In genomic region chr11:45870706-45871105, GRCh38 we compare ENCODE assay signal across 24 cellular contexts. TPM values are rescaled to one million over a fixed set of nuclear protein-coding genes. Genes with fewer than 3 reads are reported as not detected.
A peak's percentile ranks its signal among the peaks of the same experiment; 100 is the strongest.
DNase-seq lines count a peak whose midpoint lies in the region; ATAC-seq and TF ChIP-seq lines count a peak whose summit lies in the region.
"Had no signal": no experiment of that assay in that cellular context is flagged by ENCODE, and none has a peak within 500 bp of the region (broad histone marks: within the 10 kb centered on the region; RNA-seq: fewer than 3 reads in every experiment).

No MANE protein-coding gene starts in this region.

- no peak overlapping the region for H2BK12ac ChIP-seq in trophoblast cell (ENCODE audit: low read length)

- H3K27me3 Mint-ChIP-seq in natural killer cell (ENCODE audit: low read depth in 2 of 2) (no peaks in the 10 kb centered on the region), endothelial cell (ENCODE audit: unreplicated experiment) (peaks cover 3% of the 10 kb centered on the region)
- H3K27me3 Mint-ChIP-seq in natural killer cell treated with Interleukin-12 subunit alpha and Interleukin-12 subunit beta and Interleukin-15 and Interleukin-18, amount 100 ng/mL, for 72 hours: no peaks in the 10 kb centered on the region
- H3K27me3 Mint-ChIP-seq in central memory CD8-positive, alpha-beta T cell: no peaks in the 10 kb centered on the region
- H3K27me3 Mint-ChIP-seq: CD4-positive, alpha-beta T cell had no signal

- intact Hi-C loops in natural killer cell (cut with micrococcal nuclease): loop anchor here (10.0 kb wide), 1 partner anchor 134 kb away; no protein-coding TSS in a partner anchor
- intact Hi-C loops in upper lobe of right lung (cut with DNase I): no loop called here

- H3K4me2 ChIP-seq in trophoblast cell (ENCODE audit: low read length): no peak overlapping the region
- H3K4me2 ChIP-seq: A549 had no signal

- no peak overlapping the region for H4K91ac ChIP-seq in trophoblast cell (ENCODE audit: low read depth, low read length)

- H2BK5ac ChIP-seq in trophoblast cell (ENCODE audit: low read depth, low read length, poor library complexity): no peak overlapping the region

- ATAC-seq in natural killer cell (no peak), upper lobe of right lung (no peak), HG02973 (IDR thresholded peaks at IDR 0.05; ENCODE audit: unreplicated experiment) (no peak)
- ATAC-seq in natural killer cell treated with Interleukin-12 subunit alpha and Interleukin-12 subunit beta and Interleukin-15 and Interleukin-18, amount 100 ng/mL, for 72 hours: no peak
- ATAC-seq in central memory CD8-positive, alpha-beta T cell (replicated peaks; ENCODE audit: extremely low read depth, poor library complexity, severe bottlenecking): no peak
- ATAC-seq: A549 had no signal

- H3K36me3 Mint-ChIP-seq in natural killer cell: peaks cover 16% of the 10 kb centered on the region
- peaks cover 19% of the 10 kb centered on the region for H3K36me3 Mint-ChIP-seq in natural killer cell treated with Interleukin-12 subunit alpha and Interleukin-12 subunit beta and Interleukin-15 and Interleukin-18, amount 100 ng/mL, for 72 hours
- peaks cover 60% of the 10 kb centered on the region for H3K36me3 Mint-ChIP-seq in central memory CD8-positive, alpha-beta T cell (ENCODE audit: insufficient read depth)
- H3K36me3 Mint-ChIP-seq in endothelial cell (ENCODE audit: low read depth, unreplicated experiment): peaks cover 37% of the 10 kb centered on the region

- H3K14ac ChIP-seq in trophoblast cell (ENCODE audit: low read length): no peak overlapping the region

- no peak overlapping the region for H3K4ac ChIP-seq in trophoblast cell (ENCODE audit: low read depth, low read length)

- no peak overlapping the region for H2AFZ ChIP-seq in trophoblast cell (ENCODE audit: insufficient read depth, low read length, poor library complexity)
- H2AFZ ChIP-seq: GM23248 had no signal

- H3K27me3 ChIP-seq in trophoblast cell (ENCODE audit: insufficient read depth, low read length): no peaks in the 10 kb centered on the region
- no peaks in the 10 kb centered on the region for H3K27me3 ChIP-seq in upper lobe of right lung
- H3K27me3 ChIP-seq: BE2C; BLaER1 treated with 17β-estradiol and CSF1 and Interleukin-3, amounts not matched to agents 10 nM and 100 nM had no signal

- H4K12ac ChIP-seq in trophoblast cell (ENCODE audit: low read depth, low read length): no peak overlapping the region

- H3K4me1 Mint-ChIP-seq in natural killer cell: peaks cover 0 to 18% of the 10 kb centered on the region in 2 donors
- H3K4me1 Mint-ChIP-seq in natural killer cell treated with Interleukin-12 subunit alpha and Interleukin-12 subunit beta and Interleukin-15 and Interleukin-18, amount 100 ng/mL, for 72 hours (ENCODE audit: low read depth in 2 of 2): peaks cover 0 to 3% of the 10 kb centered on the region in 2 donors
- H3K4me1 Mint-ChIP-seq in central memory CD8-positive, alpha-beta T cell: no peaks in the 10 kb centered on the region
- H3K4me1 Mint-ChIP-seq in endothelial cell (ENCODE audit: unreplicated experiment): no peaks in the 10 kb centered on the region
- H3K4me1 Mint-ChIP-seq: CD14-positive monocyte; CD8-positive, alpha-beta memory T cell had no signal

- H3K27ac ChIP-seq in trophoblast cell (ENCODE audit: low read depth, low read length) (no peak overlapping the region), upper lobe of right lung (no peak overlapping the region)
- H3K27ac ChIP-seq: A549, GM23248 had no signal

- H3K4me1 ChIP-seq in trophoblast cell (ENCODE audit: control insufficient read depth in 1 of 2, insufficient read depth in 2 of 2, low read length in 2 of 2): no peaks in the 10 kb centered on the region
- no peaks in the 10 kb centered on the region for H3K4me1 ChIP-seq in upper lobe of right lung
- H3K4me1 ChIP-seq: A549 had no signal

- no peaks in the 10 kb centered on the region for H3K79me2 ChIP-seq in trophoblast cell (ENCODE audit: control insufficient read depth, insufficient read depth, low read length, poor library complexity)

- H3K4me3 ChIP-seq in trophoblast cell (ENCODE audit: low read depth, low read length): peak overlapping the region; percentile 23
- H3K4me3 ChIP-seq in upper lobe of right lung: no peak overlapping the region
- H3K4me3 ChIP-seq: A549; BLaER1 treated with 17β-estradiol and CSF1 and Interleukin-3, amounts not matched to agents 10 nM and 100 nM; GM23248 had no signal

- H2AK5ac ChIP-seq in trophoblast cell (ENCODE audit: low read length): no peak overlapping the region

- peaks cover 47 to 58% of the 10 kb centered on the region in 2 experiments for H3K36me3 ChIP-seq in trophoblast cell (ENCODE audit: control insufficient read depth in 1 of 2, insufficient read depth in 2 of 2, low read length in 2 of 2)
- peaks cover 100% of the 10 kb centered on the region for H3K36me3 ChIP-seq in upper lobe of right lung

- TF ChIP-seq CTCF in natural killer cell (IDR thresholded peaks at IDR 0.05): no peak
- TF ChIP-seq CTCF in upper lobe of right lung (IDR thresholded peaks at IDR 0.05): no peak
- TF ChIP-seq CTCF in endothelial cell (IDR thresholded peaks at IDR 0.05; ENCODE audit: unreplicated experiment): no peak

- no peak overlapping the region for H3K18ac ChIP-seq in trophoblast cell (ENCODE audit: low read length)

- H3K9me3 ChIP-seq in trophoblast cell (ENCODE audit: insufficient read depth, low read depth, low read length) (no peaks in the 10 kb centered on the region), upper lobe of right lung (no peaks in the 10 kb centered on the region)
- H3K9me3 ChIP-seq: A549; BE2C; BLaER1 treated with 17β-estradiol and CSF1 and Interleukin-3, amounts not matched to agents 10 nM and 100 nM had no signal

- WGBS in trophoblast cell (ENCODE audit: extremely low coverage, insufficient coverage, insufficient read length): no CpG with 5 or more reads among the region's 4 CpGs

- H3K27ac Mint-ChIP-seq in natural killer cell (peak overlapping the region; percentile 14 to 58), endothelial cell (ENCODE audit: unreplicated experiment) (no peak overlapping the region)
- no peak overlapping the region for H3K27ac Mint-ChIP-seq in natural killer cell treated with Interleukin-12 subunit alpha and Interleukin-12 subunit beta and Interleukin-15 and Interleukin-18, amount 100 ng/mL, for 72 hours
- peak overlapping the region; percentile 67 for H3K27ac Mint-ChIP-seq in central memory CD8-positive, alpha-beta T cell (ENCODE audit: low read depth)
- H3K27ac Mint-ChIP-seq: CD4-positive, alpha-beta T cell had no signal

- H3K23ac ChIP-seq in trophoblast cell (ENCODE audit: low read length): no peak overlapping the region

- no peaks in the 10 kb centered on the region for H3K79me1 ChIP-seq in trophoblast cell (ENCODE audit: low read length)

- no peak overlapping the region for H2BK120ac ChIP-seq in trophoblast cell (ENCODE audit: insufficient read depth, low read length, poor library complexity)

- no peak overlapping the region for H3K9ac ChIP-seq in trophoblast cell (ENCODE audit: low read length)
- H3K9ac ChIP-seq: GM23248 had no signal

- H4K8ac ChIP-seq in trophoblast cell (ENCODE audit: low read depth, low read length): no peak overlapping the region

- H3K9me3 Mint-ChIP-seq in natural killer cell (no peaks in the 10 kb centered on the region), endothelial cell (ENCODE audit: unreplicated experiment) (no peaks in the 10 kb centered on the region)
- H3K9me3 Mint-ChIP-seq in natural killer cell treated with Interleukin-12 subunit alpha and Interleukin-12 subunit beta and Interleukin-15 and Interleukin-18, amount 100 ng/mL, for 72 hours: no peaks in the 10 kb centered on the region
- no peaks in the 10 kb centered on the region for H3K9me3 Mint-ChIP-seq in central memory CD8-positive, alpha-beta T cell
- H3K9me3 Mint-ChIP-seq: CD4-positive, alpha-beta T cell; CD8-positive, alpha-beta memory T cell had no signal

- no peak for DNase-seq in natural killer cell
- no peak for DNase-seq in natural killer cell treated with Interleukin-12 subunit alpha and Interleukin-12 subunit beta and Interleukin-15 and Interleukin-18, amount 100 ng/mL, for 72 hours (ENCODE audit: low spot score)
- no peak for DNase-seq in central memory CD8-positive, alpha-beta T cell (ENCODE audit: low spot score in 2 of 2)
- DNase-seq in trophoblast cell: no peak
- peak; percentile 36 for DNase-seq in upper lobe of right lung
- DNase-seq in endothelial cell (ENCODE audit: low spot score): no peak
- no peak for DNase-seq in activated effector memory CD4-positive, alpha-beta T cell treated with anti-CD3 and anti-CD28 coated beads, Interleukin-2, amount 50 U/mL, for 16 hours
- DNase-seq: 8988T; ACHN; AML-193; BE2C; CD4-positive, alpha-beta T cell; CD8-positive, alpha-beta memory T cell; DMS53; DMS79 treated with DMSO at 0.1 percent for 48 hours; GF-D8; GM23248; H7; HCEC 1CT had no signal

- H3K4me3 Mint-ChIP-seq in natural killer cell (no peak overlapping the region), endothelial cell (ENCODE audit: unreplicated experiment) (no peak overlapping the region)
- no peak overlapping the region for H3K4me3 Mint-ChIP-seq in natural killer cell treated with Interleukin-12 subunit alpha and Interleukin-12 subunit beta and Interleukin-15 and Interleukin-18, amount 100 ng/mL, for 72 hours
- H3K4me3 Mint-ChIP-seq in central memory CD8-positive, alpha-beta T cell: no peak overlapping the region
- H3K4me3 Mint-ChIP-seq: CD14-positive monocyte; CD4-positive, alpha-beta T cell; CD8-positive, alpha-beta memory T cell had no signal

RNA-seq across cellular contexts. Expression of gene MAPK8IP1, which starts 14.7 kb away (rescaled TPM):
- 10 to 100 TPM in 2 of 3 donors, 1 to 10 TPM in 1; 9.7 to 21.5 (median 13.9) TPM for total RNA-seq in natural killer cell
- total RNA-seq in natural killer cell treated with Interleukin-12 subunit alpha and Interleukin-12 subunit beta and Interleukin-15 and Interleukin-18, amount 100 ng/mL, for 72 hours: 1 to 10 TPM; 2.0 to 3.4 TPM
- 7.4 and 8.1 TPM in 2 replicates for polyA plus RNA-seq in trophoblast cell (2013)
- 6.4 TPM for total RNA-seq in upper lobe of right lung
- total RNA-seq in endothelial cell (ENCODE audit: unreplicated experiment): 3.7 TPM
- polyA plus RNA-seq: CD14-positive monocyte had no signal

RNA-seq across cellular contexts. Expression of gene CRY2, which starts 23.4 kb away (rescaled TPM):
- total RNA-seq in natural killer cell (100 to 1,000 TPM; 124 to 214 (median 141) TPM), upper lobe of right lung (54.2 TPM), endothelial cell (ENCODE audit: unreplicated experiment) (23.8 TPM)
- total RNA-seq in natural killer cell treated with Interleukin-12 subunit alpha and Interleukin-12 subunit beta and Interleukin-15 and Interleukin-18, amount 100 ng/mL, for 72 hours: 10 to 100 TPM; 22.8 to 28.5 TPM
- polyA plus RNA-seq in trophoblast cell (2013): 7.8 and 8.1 TPM in 2 replicates

RNA-seq across cellular contexts. Expression of gene FREY1, which starts 36.4 kb away (rescaled TPM):
- total RNA-seq in natural killer cell: 1 to 10 TPM; 3.7 to 6.8 (median 3.9) TPM
- 1 to 10 TPM; 4.2 to 4.9 TPM for total RNA-seq in natural killer cell treated with Interleukin-12 subunit alpha and Interleukin-12 subunit beta and Interleukin-15 and Interleukin-18, amount 100 ng/mL, for 72 hours
- 0.40 and 0.43 TPM in 2 replicates for polyA plus RNA-seq in trophoblast cell (2013)
- total RNA-seq in upper lobe of right lung: 0.75 TPM
- 1.1 TPM for total RNA-seq in endothelial cell (ENCODE audit: unreplicated experiment)
- total RNA-seq: GM23248 had no signal
- polyA plus RNA-seq: CD14-positive monocyte, GM23248 had no signal

RNA-seq across cellular contexts. Expression of gene PEX16, which starts 47.0 kb away (rescaled TPM):
- total RNA-seq in natural killer cell (10 to 100 TPM; 61.3 to 75.8 (median 67.6) TPM), upper lobe of right lung (27.6 TPM), endothelial cell (ENCODE audit: unreplicated experiment) (28.1 TPM)
- total RNA-seq in natural killer cell treated with Interleukin-12 subunit alpha and Interleukin-12 subunit beta and Interleukin-15 and Interleukin-18, amount 100 ng/mL, for 72 hours: 10 to 100 TPM; 55.3 to 62.8 TPM
- polyA plus RNA-seq in trophoblast cell (2013): 14.1 and 15.5 TPM in 2 replicates

RNA-seq across cellular contexts. Expression of gene LARGE2, which starts 51.8 kb away (rescaled TPM):
- 1 to 10 TPM in 2 of 3 donors, under 1 TPM in 1; 0.40 to 1.7 (median 1.0) TPM for total RNA-seq in natural killer cell
- total RNA-seq in natural killer cell treated with Interleukin-12 subunit alpha and Interleukin-12 subunit beta and Interleukin-15 and Interleukin-18, amount 100 ng/mL, for 72 hours: 1 to 10 TPM in 1 of 2 donors, not detected in 1; 2.0 TPM
- 7.3 and 8.4 TPM in 2 replicates for polyA plus RNA-seq in trophoblast cell (2013)
- 6.0 TPM for total RNA-seq in upper lobe of right lung
- 0.95 TPM for total RNA-seq in endothelial cell (ENCODE audit: unreplicated experiment)
- total RNA-seq: G401, GM23248 had no signal
- polyA plus RNA-seq: CD14-positive monocyte, GM23248 had no signal

Comparison
In these comparisons a context has a peak if more than half of its experiments do, and no peak if none do; other contexts are left out.
1. H3K27ac Mint-ChIP-seq: peak in natural killer cell (2 of 2) and central memory CD8-positive, alpha-beta T cell (single experiment); none in natural killer cell treated with Interleukin-12 subunit alpha and Interleukin-12 subunit beta and Interleukin-15 and Interleukin-18, amount 100 ng/mL, for 72 hours (0 of 2) and endothelial cell (single experiment).